22 cellular contexts compared by ENCODE assay signal in genomic region chr12:88716240-88716639, GRCh38.
DNase-seq lines count a peak whose midpoint lies in the region; ATAC-seq, FAIRE-seq and TF ChIP-seq lines count a peak whose summit lies in the region.
"Had no signal": no experiment of that assay in that cellular context is flagged by ENCODE, and none has a peak within 500 bp of the region (broad histone marks: within the 10 kb centered on the region; RNA-seq: fewer than 3 reads in every experiment).

No MANE protein-coding gene starts in this region.

- H3K27ac ChIP-seq in GM23338 (ENCODE audit: low read depth): no peak overlapping the region
- H3K27ac ChIP-seq in body of pancreas: peak overlapping the region in 3 of 4 donors; percentile 1 to 46 (median 40)
- no peak overlapping the region for H3K27ac ChIP-seq in pancreas
- H3K27ac ChIP-seq: BLaER1 treated with 17β-estradiol and CSF1 and Interleukin-3, amounts not matched to agents 10 nM and 100 nM; KMS-11; RWPE1; SK-N-MC had no signal

- intact Hi-C loops in body of pancreas (cut with DNase I) (no loop called here), pancreas (cut with DNase I) (no loop called here)
- intact Hi-C loops in activated CD8-positive, alpha-beta T cell treated with anti-CD3 and anti-CD28 coated beads for 36 hours (cut with micrococcal nuclease): no loop called here

- peak; percentile 14 for DNase-seq in COLO668 (lab: John Stamatoyannopoulos, UW; ENCODE audit: unreplicated experiment)
- no peak for DNase-seq in GM23338 (ENCODE audit: low spot score)
- DNase-seq in body of pancreas: peak; percentile 73 to 87 (median 82)
- DNase-seq in pancreas: peak in 4 of 6 donors; percentile 51 to 81 (median 80)
- DNase-seq in T-cell: no peak
- no peak for DNase-seq in superior temporal gyrus (ENCODE audit: extremely low spot score)
- DNase-seq in activated CD8-positive, alpha-beta T cell treated with anti-CD3 and anti-CD28 coated beads for 36 hours: no peak
- DNase-seq: Calu3; CD4-positive, alpha-beta memory T cell; EL; GF-D8; NCI-H1105; NCI-H1694; NCI-H2171; NCI-H524 treated with DMSO at 0.1 percent for 48 hours; SHP77 treated with DMSO at 0.1 percent for 48 hours had no signal

- TF ChIP-seq CTCF in GM23338 (conservative IDR thresholded peaks at IDR 0.05; ENCODE audit: low read depth in 2 of 2) (no peak), body of pancreas (IDR thresholded peaks at IDR 0.05) (no peak), pancreas (IDR thresholded peaks at IDR 0.05) (no peak)
- no peak for TF ChIP-seq CTCF in activated CD8-positive, alpha-beta T cell treated with anti-CD3 and anti-CD28 coated beads for 36 hours (IDR thresholded peaks at IDR 0.05)

- H3K4me3 Mint-ChIP-seq in GM23338 (no peak overlapping the region), T-cell (no peak overlapping the region)
- no peak overlapping the region for H3K4me3 Mint-ChIP-seq in activated CD8-positive, alpha-beta T cell treated with anti-CD3 and anti-CD28 coated beads for 36 hours
- H3K4me3 Mint-ChIP-seq: CD4-positive, alpha-beta memory T cell had no signal

- no peaks in the 10 kb centered on the region for H3K36me3 ChIP-seq in GM23338 (ENCODE audit: insufficient read depth)
- no peaks in the 10 kb centered on the region for H3K36me3 ChIP-seq in body of pancreas (replicated peaks in 1 of 2; ENCODE audit: insufficient read depth in 1 of 2, low read depth in 2 of 2)
- H3K36me3 ChIP-seq in pancreas: no peaks in the 10 kb centered on the region
- H3K36me3 ChIP-seq: BLaER1 treated with 17β-estradiol and CSF1 and Interleukin-3, amounts not matched to agents 10 nM and 100 nM; HAP-1 had no signal

- H3K9me3 ChIP-seq in body of pancreas (no peaks in the 10 kb centered on the region), pancreas (no peaks in the 10 kb centered on the region)
- H3K9me3 ChIP-seq: HAP-1 had no signal

- POLR2A ChIA-PET in T-cell (lab: Charles Lee): interaction anchor here in 1 of 2 donors (0.7 kb wide), 1 partner anchor 34 kb away, joined by 5 read pairs; no protein-coding TSS in a partner anchor
- POLR2A ChIA-PET in activated CD8-positive, alpha-beta T cell treated with anti-CD3 and anti-CD28 coated beads for 36 hours (lab: Charles Lee): no interaction called here

- no peaks in the 10 kb centered on the region for H4K20me1 ChIP-seq in GM23338 (replicated peaks; ENCODE audit: insufficient read depth)
- H4K20me1 ChIP-seq: BLaER1 treated with 17β-estradiol and CSF1 and Interleukin-3, amounts not matched to agents 10 nM and 100 nM had no signal

- CTCF ChIA-PET in T-cell (lab: Charles Lee): no interaction called here
- CTCF ChIA-PET in activated CD8-positive, alpha-beta T cell treated with anti-CD3 and anti-CD28 coated beads for 36 hours (lab: Charles Lee): no interaction called here

- H3K4me1 ChIP-seq in GM23338 (ENCODE audit: insufficient read depth) (no peaks in the 10 kb centered on the region), body of pancreas (peaks cover 22% of the 10 kb centered on the region), pancreas (peaks cover 2 to 9% (median 8%) of the 10 kb centered on the region in 3 donors)
- H3K4me1 ChIP-seq: HAP-1 had no signal

- no peaks in the 10 kb centered on the region for H3K79me2 ChIP-seq in GM23338 (replicated peaks; ENCODE audit: insufficient read depth)

- 0 out of 2 replicates have a peak, but pooled peaks cover 3% of the 10 kb centered on the region for H3K9me2 ChIP-seq in GM23338 (ENCODE audit: insufficient read depth)

- no peaks in the 10 kb centered on the region for H3F3A ChIP-seq in GM23338 (replicated peaks; ENCODE audit: low read depth)

- 0 out of 2 replicates have a peak overlapping the region, but pooled peaks have one; percentile 28 for H2AFZ ChIP-seq in GM23338

- H3K27me3 Mint-ChIP-seq in GM23338 (ENCODE audit: insufficient read depth, low read depth, poor library complexity): no peaks in the 10 kb centered on the region
- no peaks in the 10 kb centered on the region for H3K27me3 Mint-ChIP-seq in T-cell
- no peaks in the 10 kb centered on the region for H3K27me3 Mint-ChIP-seq in activated CD8-positive, alpha-beta T cell treated with anti-CD3 and anti-CD28 coated beads for 36 hours
- H3K27me3 Mint-ChIP-seq: CD4-positive, alpha-beta memory T cell had no signal

- TF ChIP-seq POLR2A in body of pancreas (IDR thresholded peaks at IDR 0.05): no peak

- H3K4me1 Mint-ChIP-seq in GM23338 (no peaks in the 10 kb centered on the region; the same call in 2 of the 3 replicates), T-cell (no peaks in the 10 kb centered on the region)
- no peaks in the 10 kb centered on the region for H3K4me1 Mint-ChIP-seq in activated CD8-positive, alpha-beta T cell treated with anti-CD3 and anti-CD28 coated beads for 36 hours (ENCODE audit: low read depth)
- H3K4me1 Mint-ChIP-seq: CD4-positive, alpha-beta memory T cell had no signal

- H3K4me3 ChIP-seq in GM23338: no peak overlapping the region
- H3K4me3 ChIP-seq in body of pancreas: no peak overlapping the region
- H3K4me3 ChIP-seq in pancreas: no peak overlapping the region
- H3K4me3 ChIP-seq: BLaER1 treated with 17β-estradiol and CSF1 and Interleukin-3, amounts not matched to agents 10 nM and 100 nM; HAP-1; SK-N-MC had no signal

- FAIRE-seq in pancreas (lab: Jason Lieb, UNC): no peak
- FAIRE-seq: GM19239 had no signal

- peaks cover 9% of the 10 kb centered on the region for H3K9me3 Mint-ChIP-seq in GM23338
- H3K9me3 Mint-ChIP-seq in T-cell: no peaks in the 10 kb centered on the region
- H3K9me3 Mint-ChIP-seq in activated CD8-positive, alpha-beta T cell treated with anti-CD3 and anti-CD28 coated beads for 36 hours: no peaks in the 10 kb centered on the region

- no peak overlapping the region for H3K27ac Mint-ChIP-seq in GM23338
- no peak overlapping the region for H3K27ac Mint-ChIP-seq in T-cell
- no peak overlapping the region for H3K27ac Mint-ChIP-seq in activated CD8-positive, alpha-beta T cell treated with anti-CD3 and anti-CD28 coated beads for 36 hours
- H3K27ac Mint-ChIP-seq: CD4-positive, alpha-beta memory T cell had no signal

- H3K4me2 ChIP-seq in GM23338: no peak overlapping the region
- H3K4me2 ChIP-seq: KMS-11 had no signal

- WGBS in body of pancreas, 2 donors: 15 to 35% methylated on average over 1 of the region's 1 CpG
- WGBS in pancreas, 2 donors: 26 to 28% methylated on average over 1 of the region's 1 CpG

- ATAC-seq in GM23338 (no peak), body of pancreas (peak; percentile 99), pancreas (peak; percentile 97 to 99 (median 98)), T-cell (replicated peaks in 1 of 4) (no peak)
- ATAC-seq in activated CD8-positive, alpha-beta T cell treated with anti-CD3 and anti-CD28 coated beads for 36 hours: no peak

- H3K36me3 Mint-ChIP-seq in GM23338 (ENCODE audit: low read depth): peaks cover 5% of the 10 kb centered on the region; the same call in 1 of the 3 replicates
- H3K36me3 Mint-ChIP-seq in T-cell: no peaks in the 10 kb centered on the region
- H3K36me3 Mint-ChIP-seq in activated CD8-positive, alpha-beta T cell treated with anti-CD3 and anti-CD28 coated beads for 36 hours (ENCODE audit: low read depth): no peaks in the 10 kb centered on the region
- H3K36me3 Mint-ChIP-seq: CD4-positive, alpha-beta memory T cell had no signal

- no peaks in the 10 kb centered on the region for H3K27me3 ChIP-seq in GM23338 (ENCODE audit: insufficient read depth)
- no peaks in the 10 kb centered on the region for H3K27me3 ChIP-seq in body of pancreas
- no peaks in the 10 kb centered on the region for H3K27me3 ChIP-seq in pancreas
- H3K27me3 ChIP-seq: BLaER1 treated with 17β-estradiol and CSF1 and Interleukin-3, amounts not matched to agents 10 nM and 100 nM had no signal

TF ChIP-seq in GM23338, 12 proteins besides CTCF, POLR2A, EP300 and RAD21 (continues in another document):
- TF ChIP-seq JUNB (IDR thresholded peaks at IDR 0.05; ENCODE audit: unreplicated experiment) (no peak), REST (IDR thresholded peaks at IDR 0.05; ENCODE audit: unreplicated experiment) (no peak), EZH2phosphoT487 (IDR thresholded peaks at IDR 0.05; ENCODE audit: unreplicated experiment) (no peak), ETS1 (IDR thresholded peaks at IDR 0.05) (no peak), STAT1 (IDR thresholded peaks at IDR 0.05; ENCODE audit: unreplicated experiment) (no peak)

Comparison
In these comparisons a context has a peak if more than half of its experiments do, and no peak if none do; other contexts are left out.
1. DNase-seq: peak in COLO668 (single experiment), body of pancreas (4 of 4) and pancreas (4 of 6); none in GM23338 (single experiment), T-cell (0 of 34), superior temporal gyrus (single experiment) and activated CD8-positive, alpha-beta T cell treated with anti-CD3 and anti-CD28 coated beads for 36 hours (single experiment).
2. ATAC-seq: peak in body of pancreas (single experiment) and pancreas (4 of 4); none in GM23338 (single experiment), T-cell (0 of 4) and activated CD8-positive, alpha-beta T cell treated with anti-CD3 and anti-CD28 coated beads for 36 hours (single experiment).
3. H3K27ac ChIP-seq: peak in body of pancreas (3 of 4); none in GM23338 (single experiment) and pancreas (0 of 4).